ENCODE assay signal across 18 cellular contexts in the genomic region with DNA sequence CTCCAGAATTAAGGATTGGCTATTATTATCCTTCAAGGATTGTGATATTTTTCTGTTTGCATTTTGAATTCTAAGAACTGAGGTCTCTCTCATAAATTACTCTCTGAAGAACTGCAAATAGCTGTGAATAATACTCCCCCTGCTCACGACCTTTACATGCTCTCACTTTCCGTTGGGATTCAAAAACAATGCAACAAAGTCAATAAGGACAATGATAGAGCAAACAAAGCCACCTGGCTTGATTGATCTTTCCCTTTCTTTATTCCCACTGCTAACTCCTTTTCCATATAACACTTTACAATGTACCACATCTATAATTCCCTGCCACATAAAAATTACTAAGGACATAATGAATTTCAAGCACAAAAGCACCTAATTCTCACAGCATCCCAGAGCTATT.
A peak's percentile ranks its signal among the peaks of the same experiment; 100 is the strongest.
DNase-seq lines count a peak whose midpoint lies in the region; ATAC-seq lines count a peak whose summit lies in the region.
"Had no signal": no experiment of that assay in that cellular context is flagged by ENCODE, and none has a peak within 500 bp of the region (broad histone marks: within the 10 kb centered on the region; RNA-seq: fewer than 3 reads in every experiment).

No MANE protein-coding gene starts in this region.

- H3K4me3 Mint-ChIP-seq in stimulated activated effector memory CD8-positive, alpha-beta T cell treated with anti-CD3 and anti-CD28 coated beads, Interleukin-12 subunit alpha, Interleukin-12 subunit beta, amount 100 ng/mL, for 72 hours, result no peak overlapping the region
- H3K4me3 Mint-ChIP-seq: CD8-positive, alpha-beta memory T cell; IgD-negative memory B cell; T-helper 2 cell treated with Interferon-gamma antibody and Interleukin-4, amounts not matched to agents 5 μg/mL and 100 μg/mL, for 36 hours had no signal

- H3K27ac Mint-ChIP-seq in stimulated activated effector memory CD8-positive, alpha-beta T cell treated with anti-CD3 and anti-CD28 coated beads, Interleukin-12 subunit alpha, Interleukin-12 subunit beta, amount 100 ng/mL, for 72 hours, result no peak overlapping the region
- H3K27ac Mint-ChIP-seq: CD8-positive, alpha-beta memory T cell; IgD-negative memory B cell; T-helper 2 cell treated with Interferon-gamma antibody and Interleukin-4, amounts not matched to agents 5 μg/mL and 100 μg/mL, for 36 hours had no signal

- H3K4me1 Mint-ChIP-seq in stimulated activated effector memory CD8-positive, alpha-beta T cell treated with anti-CD3 and anti-CD28 coated beads, Interleukin-12 subunit alpha, Interleukin-12 subunit beta, amount 100 ng/mL, for 72 hours, result no peaks in the 10 kb centered on the region
- H3K4me1 Mint-ChIP-seq: CD8-positive, alpha-beta memory T cell; IgD-negative memory B cell had no signal

- DNase-seq in DMS53 (lab: John Stamatoyannopoulos, UW) (peak; percentile 88), NCI-H146 treated with DMSO at 0.1 percent for 48 hours (lab: John Stamatoyannopoulos, UW; ENCODE audit: unreplicated experiment) (peak; percentile 32), NCI-H2171 treated with DMSO at 0.1 percent for 48 hours (lab: John Stamatoyannopoulos, UW) (peak; percentile 27), SHP77 (lab: John Stamatoyannopoulos, UW) (peak; percentile 91 to 94), HCEC 1CT (no peak)
- no peak for DNase-seq in stimulated activated effector memory CD8-positive, alpha-beta T cell treated with anti-CD3 and anti-CD28 coated beads, Interleukin-12 subunit alpha, Interleukin-12 subunit beta, amount 100 ng/mL, for 72 hours (ENCODE audit: low spot score in 2 of 2)
- no peak for DNase-seq in activated CD8-positive, alpha-beta memory T cell treated with anti-CD3 and anti-CD28 coated beads, Interleukin-2, amount 50 U/mL, for 4 hours
- DNase-seq: CD8-positive, alpha-beta memory T cell; H7; Kasumi-1; NCI-H1694 treated with DMSO at 0.1 percent for 48 hours; NCI-H2227 treated with DMSO at 0.1 percent for 48 hours; NCI-H82; PC-3 had no signal

- H3K36me3 Mint-ChIP-seq in stimulated activated effector memory CD8-positive, alpha-beta T cell treated with anti-CD3 and anti-CD28 coated beads, Interleukin-12 subunit alpha, Interleukin-12 subunit beta, amount 100 ng/mL, for 72 hours, result no peaks in the 10 kb centered on the region
- H3K36me3 Mint-ChIP-seq: CD8-positive, alpha-beta memory T cell; IgD-negative memory B cell had no signal

- no peak for ATAC-seq in stimulated activated effector memory CD8-positive, alpha-beta T cell treated with anti-CD3 and anti-CD28 coated beads, Interleukin-12 subunit alpha, Interleukin-12 subunit beta, amount 100 ng/mL, for 72 hours
- ATAC-seq in HG03469 (IDR thresholded peaks at IDR 0.05; ENCODE audit: unreplicated experiment), result no peak
- ATAC-seq: A549, PC-3 had no signal

- peaks cover 29% of the 10 kb centered on the region for H3K9me3 Mint-ChIP-seq in stimulated activated effector memory CD8-positive, alpha-beta T cell treated with anti-CD3 and anti-CD28 coated beads, Interleukin-12 subunit alpha, Interleukin-12 subunit beta, amount 100 ng/mL, for 72 hours

Comparison
In these comparisons a context has a peak if more than half of its experiments do, and no peak if none do; other contexts are left out.
1. DNase-seq: peak in DMS53 (single experiment), NCI-H146 treated with DMSO at 0.1 percent for 48 hours (single experiment), NCI-H2171 treated with DMSO at 0.1 percent for 48 hours (single experiment) and SHP77 (2 of 2); none in stimulated activated effector memory CD8-positive, alpha-beta T cell treated with anti-CD3 and anti-CD28 coated beads, Interleukin-12 subunit alpha, Interleukin-12 subunit beta, amount 100 ng/mL, for 72 hours (0 of 2), HCEC 1CT (single experiment) and activated CD8-positive, alpha-beta memory T cell treated with anti-CD3 and anti-CD28 coated beads, Interleukin-2, amount 50 U/mL, for 4 hours (single experiment).